In genomic region chr6:2969549-2969948, GRCh38 we compare ENCODE assay signal across 1 cellular context.
TF ChIP-seq lines count a peak whose summit lies in the region.

No MANE protein-coding gene starts in this region.

TF ChIP-seq in HCT116, 20 proteins besides CTCF, POLR2A, EP300 and RAD21 (continued from another document):
- TF ChIP-seq ZBTB33 (IDR thresholded peaks at IDR 0.05; ENCODE audit: extremely low read depth, insufficient replicate concordance, low read length) = no peak
- TF ChIP-seq CBX3 (IDR thresholded peaks at IDR 0.05; ENCODE audit: low read depth) = no peak
- no peak for TF ChIP-seq ELF1 (IDR thresholded peaks at IDR 0.05; ENCODE audit: borderline replicate concordance, low read depth)
- no peak for TF ChIP-seq YY1 (IDR thresholded peaks at IDR 0.05; ENCODE audit: extremely low read depth, insufficient replicate concordance, low read depth, low read length)
- TF ChIP-seq CEBPB (IDR thresholded peaks at IDR 0.05; ENCODE audit: low read depth) = no peak
- TF ChIP-seq ZFX (IDR thresholded peaks at IDR 0.05) = no peak
